1 cellular context compared by ENCODE assay signal in genomic region chr1:71660417-71660816, GRCh38.
TF ChIP-seq lines count a peak whose summit lies in the region.

No MANE protein-coding gene starts in this region.

TF ChIP-seq in IMR-90, 13 proteins besides CTCF, POLR2A, EP300 and RAD21:
- TF ChIP-seq USF2 (IDR thresholded peaks at IDR 0.05; ENCODE audit: low read depth, low read length) (no peak), MAFK (IDR thresholded peaks at IDR 0.05; ENCODE audit: low read depth, low read length) (no peak)
TF ChIP-seq in IMR-90: peak in this region for 0.
